8 cellular contexts compared by ENCODE assay signal in genomic region chr7:114087674-114088539, GRCh38.
DNase-seq lines count a peak whose midpoint lies in the region; ATAC-seq, FAIRE-seq and TF ChIP-seq lines count a peak whose summit lies in the region.

No MANE protein-coding gene starts in this region.

- H3K27me3 ChIP-seq in KMS-11 (ENCODE audit: insufficient read depth, low read depth): no peaks in the 10 kb centered on the region; the same call in 1 of the 2 replicates
- H3K27me3 ChIP-seq in dorsolateral prefrontal cortex: peaks cover 0 to 61% (median 40%) of the 10 kb centered on the region in 45 donors
- peaks cover 0 to 3% of the 10 kb centered on the region in 2 donors for H3K27me3 ChIP-seq in mucosa of rectum (ENCODE audit: control insufficient read depth in 2 of 2, insufficient read depth in 2 of 2, low read length in 2 of 2)

- H3K9ac ChIP-seq in KMS-11: peak overlapping the region; percentile 97
- H3K9ac ChIP-seq in mucosa of rectum (ENCODE audit: low read depth in 1 of 2, low read length in 2 of 2): peak overlapping the region; percentile 61 to 69

- TF ChIP-seq POLR2A in GM12891 (IDR thresholded peaks at IDR 0.05; ENCODE audit: low read depth, low read length): no peak

- no peaks in the 10 kb centered on the region; the same call in 1 of the 2 replicates for H4K20me1 ChIP-seq in KMS-11 (ENCODE audit: insufficient read depth)

- TF ChIP-seq CTCF in KMS-11 (conservative IDR thresholded peaks at IDR 0.05; ENCODE audit: low read depth, low read length) (no peak), dorsolateral prefrontal cortex (IDR thresholded peaks at IDR 0.05 in 54 of 56, conservative IDR thresholded peaks at IDR 0.05 in 2 of 56; ENCODE audit: low read depth in 1 of 56, partially characterized antibody in 56 of 56) (no peak)

- H3K4me2 ChIP-seq in KMS-11: peak overlapping the region; percentile 94

- intact Hi-C loops in dorsolateral prefrontal cortex (cut with DNase I): loop anchor here (10.0 kb wide), 3 partner anchors 327 to 1767 kb away; partner anchors contain the start of gene FOXP2 (in 1 of the 2)

- H3K36me3 ChIP-seq in KMS-11 (ENCODE audit: insufficient read depth) (no peaks in the 10 kb centered on the region), mucosa of rectum (ENCODE audit: control insufficient read depth in 2 of 2, insufficient read depth in 2 of 2, low read length in 2 of 2) (no peaks in the 10 kb centered on the region)

- no peaks in the 10 kb centered on the region for H3K9me3 ChIP-seq in mucosa of rectum (ENCODE audit: control insufficient read depth in 2 of 2, low read length in 2 of 2)

- peaks cover 54% of the 10 kb centered on the region for H3K79me2 ChIP-seq in KMS-11 (ENCODE audit: insufficient read depth, low read depth)

- no peak for ATAC-seq in GM18861 (IDR thresholded peaks at IDR 0.05; ENCODE audit: unreplicated experiment)

- peaks cover 22% of the 10 kb centered on the region for H3K4me1 ChIP-seq in KMS-11 (ENCODE audit: low read depth, poor library complexity, severe bottlenecking)
- H3K4me1 ChIP-seq in mucosa of rectum (ENCODE audit: control insufficient read depth in 2 of 2, insufficient read depth in 2 of 2, low read length in 2 of 2): peaks cover 7 to 14% of the 10 kb centered on the region in 2 donors

- peak overlapping the region; percentile 85; the same call in 1 of the 2 replicates for H2AFZ ChIP-seq in KMS-11 (ENCODE audit: low read depth)

- H3K4me3 ChIP-seq in KMS-11 (IDR thresholded peaks at IDR 0.05; ENCODE audit: insufficient read depth, low read depth, low read length) (no peak overlapping the region), dorsolateral prefrontal cortex (peak overlapping the region in 52 of 59 donors; percentile 10 to 77 (median 57)), mucosa of rectum (ENCODE audit: low read length in 2 of 2) (peak overlapping the region; percentile 90 to 96)

- H3K27ac ChIP-seq in KMS-11 (peak overlapping the region; percentile 100), dorsolateral prefrontal cortex (no peak overlapping the region), mucosa of rectum (ENCODE audit: low read depth in 2 of 2, low read length in 2 of 2) (peak overlapping the region; percentile 95)

- DNase-seq in 8988T (peak; percentile 26), dorsolateral prefrontal cortex (no peak), GM12891 (ENCODE audit: insufficient read length, low spot score) (no peak), NCI-H1436 treated with DMSO at 0.1 percent for 48 hours (lab: John Stamatoyannopoulos, UW) (no peak), RKO (ENCODE audit: low spot score) (no peak)

- FAIRE-seq in GM12891 (lab: Jason Lieb, UNC): no peak

TF ChIP-seq in GM12891, 5 proteins besides CTCF, POLR2A, EP300 and RAD21:
- TF ChIP-seq POLR2AphosphoS5 (IDR thresholded peaks at IDR 0.05; ENCODE audit: low read depth, low read length) (no peak), POU2F2 (IDR thresholded peaks at IDR 0.05; ENCODE audit: low read depth, low read length) (no peak), PAX5 (IDR thresholded peaks at IDR 0.05; ENCODE audit: insufficient read depth, low read length, severe bottlenecking) (no peak), SPI1 (IDR thresholded peaks at IDR 0.05; ENCODE audit: low read depth, low read length) (no peak), TAF1 (IDR thresholded peaks at IDR 0.05; ENCODE audit: low read depth, low read length) (no peak)

Comparison
In these comparisons a context has a peak if more than half of its experiments do, and no peak if none do; other contexts are left out.
1. H3K27ac ChIP-seq: peak in KMS-11 (single experiment) and mucosa of rectum (2 of 2); none in dorsolateral prefrontal cortex (0 of 59).